In genomic region chr4:87078987-87079469, GRCh38 we compare ENCODE assay signal across 12 cellular contexts.
DNase-seq lines count a peak whose midpoint lies in the region; ATAC-seq and TF ChIP-seq lines count a peak whose summit lies in the region.
"Had no signal": no experiment of that assay in that cellular context is flagged by ENCODE, and none has a peak within 500 bp of the region (broad histone marks: within the 10 kb centered on the region; RNA-seq: fewer than 3 reads in every experiment).

No MANE protein-coding gene starts in this region.

- intact Hi-C loops in body of pancreas (cut with DNase I) (no loop called here), heart right ventricle (cut with DNase I) (loop anchor here in 4 of 10 donors (2.0 to 5.0 kb wide), 2 partner anchors 72 kb away; no protein-coding TSS in a partner anchor), posterior vena cava (cut with DNase I) (no loop called here)
- intact Hi-C loops in activated naive CD4-positive, alpha-beta T cell treated with anti-CD3 and anti-CD28 coated beads for 36 hours (cut with micrococcal nuclease): no loop called here

- peak overlapping the region in 3 of 4 donors; percentile 35 to 73 (median 58) for H3K27ac ChIP-seq in body of pancreas
- H3K27ac ChIP-seq in heart right ventricle: peak overlapping the region; percentile 26 to 88 (median 76)

- H3K27me3 ChIP-seq in body of pancreas (no peaks in the 10 kb centered on the region), heart right ventricle (no peaks in the 10 kb centered on the region)

- H3K9me3 Mint-ChIP-seq in activated naive CD4-positive, alpha-beta T cell treated with anti-CD3 and anti-CD28 coated beads for 36 hours: no peaks in the 10 kb centered on the region
- H3K9me3 Mint-ChIP-seq: activated T-cell treated with anti-CD3 and anti-CD28 coated beads, Interleukin-2, amount 50 U/mL, for 4 hours had no signal

- H3K4me1 Mint-ChIP-seq in activated naive CD4-positive, alpha-beta T cell treated with anti-CD3 and anti-CD28 coated beads for 36 hours (ENCODE audit: low read depth): peaks cover 29% of the 10 kb centered on the region

- H3K36me3 Mint-ChIP-seq in activated naive CD4-positive, alpha-beta T cell treated with anti-CD3 and anti-CD28 coated beads for 36 hours (ENCODE audit: low read depth): peaks cover 5% of the 10 kb centered on the region

- peaks cover 38% of the 10 kb centered on the region for H3K4me1 ChIP-seq in body of pancreas
- H3K4me1 ChIP-seq in heart right ventricle: peaks cover 11 to 100% (median 91%) of the 10 kb centered on the region in 9 donors
- H3K4me1 ChIP-seq: Caco-2 had no signal

- peak; percentile 50 for DNase-seq in Ammon's horn (ENCODE audit: low spot score)
- DNase-seq in body of pancreas: peak in 2 of 4 donors; percentile 26 to 38
- DNase-seq in heart right ventricle: no peak
- DNase-seq in posterior vena cava (ENCODE audit: low spot score): peak; percentile 85
- no peak for DNase-seq in activated naive CD4-positive, alpha-beta T cell treated with anti-CD3 and anti-CD28 coated beads for 36 hours
- DNase-seq in DMS114 treated with DMSO at 0.1 percent for 48 hours (lab: John Stamatoyannopoulos, UW; ENCODE audit: unreplicated experiment): no peak
- no peak for DNase-seq in iPS-NIHi7 (ENCODE audit: extremely low spot score)
- DNase-seq: activated T-cell treated with anti-CD3 and anti-CD28 coated beads, Interleukin-2, amount 50 U/mL, for 4 hours; Caco-2; MV-4-11; SIG-M5 had no signal

- H3K4me3 ChIP-seq in body of pancreas (no peak overlapping the region), heart right ventricle (peak overlapping the region in 5 of 10 donors; percentile 2 to 22 (median 14))

- TF ChIP-seq CTCF in body of pancreas (IDR thresholded peaks at IDR 0.05): no peak
- TF ChIP-seq CTCF in heart right ventricle (IDR thresholded peaks at IDR 0.05): no peak

- no peak overlapping the region for H3K4me3 Mint-ChIP-seq in activated naive CD4-positive, alpha-beta T cell treated with anti-CD3 and anti-CD28 coated beads for 36 hours
- H3K4me3 Mint-ChIP-seq: activated T-cell treated with anti-CD3 and anti-CD28 coated beads, Interleukin-2, amount 50 U/mL, for 4 hours had no signal

- H3K27me3 Mint-ChIP-seq in activated naive CD4-positive, alpha-beta T cell treated with anti-CD3 and anti-CD28 coated beads for 36 hours (ENCODE audit: low read depth): no peaks in the 10 kb centered on the region

- no peak for TF ChIP-seq POLR2A in body of pancreas (IDR thresholded peaks at IDR 0.05)

- ATAC-seq in body of pancreas (peak; percentile 74), heart right ventricle (peak; percentile 57 to 85 (median 74)), HG03095 (IDR thresholded peaks at IDR 0.05; ENCODE audit: unreplicated experiment) (no peak)
- ATAC-seq: activated T-cell treated with anti-CD3 and anti-CD28 coated beads, Interleukin-2, amount 50 U/mL, for 4 hours had no signal

- WGBS in body of pancreas, 2 donors: 21 to 26% methylated on average over 6 of the region's 6 CpGs
- WGBS in heart right ventricle, 2 donors: 6 to 10% methylated on average over 6 of the region's 6 CpGs

- H3K9me3 ChIP-seq in body of pancreas (no peaks in the 10 kb centered on the region), heart right ventricle (no peaks in the 10 kb centered on the region)
- H3K9me3 ChIP-seq: Caco-2 had no signal

- no peak overlapping the region for H3K27ac Mint-ChIP-seq in activated naive CD4-positive, alpha-beta T cell treated with anti-CD3 and anti-CD28 coated beads for 36 hours

- H3K36me3 ChIP-seq in body of pancreas (replicated peaks in 1 of 2; ENCODE audit: insufficient read depth in 1 of 2, low read depth in 2 of 2) (no peaks in the 10 kb centered on the region), heart right ventricle (peaks cover 0 to 4% (median 0%) of the 10 kb centered on the region in 9 donors)

- CTCF ChIA-PET in activated naive CD4-positive, alpha-beta T cell treated with anti-CD3 and anti-CD28 coated beads for 36 hours (lab: Charles Lee): interaction anchor here (0.6 to 1.6 kb wide), 4 partner anchors 12 to 157 kb away, joined by 3 to 9 read pairs (median 4); no protein-coding TSS in a partner anchor

Comparison
In these comparisons a context has a peak if more than half of its experiments do, and no peak if none do; other contexts are left out.
1. DNase-seq: peak in Ammon's horn (single experiment) and posterior vena cava (single experiment); none in heart right ventricle (0 of 2), activated naive CD4-positive, alpha-beta T cell treated with anti-CD3 and anti-CD28 coated beads for 36 hours (single experiment), DMS114 treated with DMSO at 0.1 percent for 48 hours (single experiment) and iPS-NIHi7 (single experiment).